7 cellular contexts compared by ENCODE assay signal in the genomic region with DNA sequence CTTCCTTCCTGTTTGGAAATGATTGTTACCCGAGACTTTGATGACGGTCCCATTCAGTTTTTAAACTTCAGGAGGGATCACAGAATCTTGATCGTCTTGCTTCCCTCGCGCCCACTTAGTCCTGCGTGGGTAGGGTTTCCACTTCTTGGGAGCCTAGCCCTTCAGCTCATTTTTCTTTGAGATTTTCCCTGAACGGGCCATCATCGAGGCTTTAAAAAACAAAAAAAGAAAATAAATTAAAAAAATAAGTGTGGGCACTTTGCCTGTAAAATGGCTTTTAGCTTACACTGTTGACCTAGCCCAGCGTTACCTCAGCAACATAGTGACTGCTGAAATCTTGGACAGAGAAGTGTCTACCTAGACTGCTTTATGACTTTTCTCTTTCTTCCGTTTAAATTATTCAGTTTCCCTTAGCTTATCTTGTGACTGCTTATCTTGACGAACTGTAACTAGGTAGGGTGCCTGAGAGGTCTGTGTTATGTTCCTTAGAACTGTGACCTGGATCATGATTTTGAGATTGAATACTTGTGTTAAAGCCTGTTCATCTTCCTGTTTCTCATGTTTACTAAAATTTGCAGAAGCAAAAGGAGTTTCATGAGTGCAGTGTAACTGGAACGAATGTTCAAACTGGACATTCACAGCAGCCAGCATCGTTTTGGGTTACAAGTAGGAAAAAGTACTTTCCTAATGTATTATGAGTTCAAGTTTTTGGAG. TPM values are rescaled to one million over a fixed set of nuclear protein-coding genes. Genes with fewer than 3 reads are reported as not detected.
DNase-seq lines count a peak whose midpoint lies in the region; ATAC-seq and TF ChIP-seq lines count a peak whose summit lies in the region.

No MANE protein-coding gene starts in this region.

- peaks cover 6% of the 10 kb centered on the region for H4K20me1 ChIP-seq in osteoblast (ENCODE audit: insufficient read depth, low read length)

- H3K36me3 ChIP-seq in osteoblast (ENCODE audit: insufficient read depth, low read length), result no peaks in the 10 kb centered on the region

- H2AFZ ChIP-seq in osteoblast (ENCODE audit: low read length), result peak overlapping the region; percentile 99

- TF ChIP-seq CTCF in WI38 (IDR thresholded peaks at IDR 0.05; ENCODE audit: low read depth, low read length) (no peak), fibroblast of the aortic adventitia (IDR thresholded peaks at IDR 0.05; ENCODE audit: insufficient read depth, low read length) (no peak), osteoblast (IDR thresholded peaks at IDR 0.05; ENCODE audit: extremely low read depth, low read depth, low read length) (no peak)

- H3K4me3 ChIP-seq in WI38 (ENCODE audit: low read depth, low read length), result peak overlapping the region; percentile 96
- peak overlapping the region; percentile 98 for H3K4me3 ChIP-seq in fibroblast of the aortic adventitia (ENCODE audit: low read depth, low read length)
- H3K4me3 ChIP-seq in osteoblast (ENCODE audit: insufficient read depth, low read length), result peak overlapping the region; percentile 99

- H3K27me3 ChIP-seq in osteoblast (ENCODE audit: insufficient read depth, low read length), result no peaks in the 10 kb centered on the region

- ATAC-seq in GM18511 (IDR thresholded peaks at IDR 0.05; ENCODE audit: unreplicated experiment) (peak; percentile 16), HG03432 (IDR thresholded peaks at IDR 0.05; ENCODE audit: unreplicated experiment) (peak; percentile 9)

- peak overlapping the region; percentile 99 for H3K4me2 ChIP-seq in osteoblast (ENCODE audit: insufficient read depth, low read length)

- H3K27ac ChIP-seq in osteoblast (ENCODE audit: low read depth, low read length), result peak overlapping the region; percentile 85

- peaks cover 57% of the 10 kb centered on the region for H3K79me2 ChIP-seq in osteoblast (ENCODE audit: insufficient read depth, low read length)

- no peaks in the 10 kb centered on the region for H3K9me3 ChIP-seq in osteoblast (ENCODE audit: low read depth, low read length)

- H3K4me1 ChIP-seq in osteoblast (ENCODE audit: insufficient read depth, low read length), result peaks cover 12% of the 10 kb centered on the region

- DNase-seq in fibroblast of the aortic adventitia (ENCODE audit: low read depth), result peak; percentile 49
- no peak for DNase-seq in osteoblast (ENCODE audit: insufficient read length, low spot score, missing footprints)
- no peak for DNase-seq in amniotic stem cell (lab: John Stamatoyannopoulos, UW)
- no peak for DNase-seq in GOT3 (lab: John Stamatoyannopoulos, UW)

RNA-seq across cellular contexts. Expression of a gene that starts 0.9 kb away (rescaled TPM):
- 28.5 and 28.7 TPM in 2 replicates for total RNA-seq in fibroblast of the aortic adventitia (ENCODE audit: low replicate concordance)
- 43.3 and 46.7 TPM in 2 replicates for total RNA-seq in osteoblast

RNA-seq across cellular contexts. Expression of a gene that starts 8.3 kb away (rescaled TPM):
- total RNA-seq in fibroblast of the aortic adventitia (ENCODE audit: low replicate concordance) (27.0 and 35.8 TPM in 2 replicates), osteoblast (35.5 and 36.2 TPM in 2 replicates)

RNA-seq across cellular contexts. Expression of a gene that starts 36.6 kb away (rescaled TPM):
- 180 and 302 TPM in 2 replicates for total RNA-seq in fibroblast of the aortic adventitia (ENCODE audit: low replicate concordance)
- total RNA-seq in osteoblast, result 327 TPM in 2 replicates
